ENCODE assay signal across 27 cellular contexts in genomic region chr7:96910484-96910883, GRCh38.
DNase-seq lines count a peak whose midpoint lies in the region; ATAC-seq and TF ChIP-seq lines count a peak whose summit lies in the region.
"Had no signal": no experiment of that assay in that cellular context is flagged by ENCODE, and none has a peak within 500 bp of the region (broad histone marks: within the 10 kb centered on the region; RNA-seq: fewer than 3 reads in every experiment).

No MANE protein-coding gene starts in this region.

- peak; percentile 20 for DNase-seq in HS-5 (ENCODE audit: low read depth)
- peak; percentile 89 for DNase-seq in NOMO-1 treated with DMSO at 0.1 percent for 48 hours (lab: John Stamatoyannopoulos, UW; ENCODE audit: unreplicated experiment)
- peak; percentile 77 for DNase-seq in epithelial cell of esophagus (ENCODE audit: low read depth)
- peak; percentile 2 for DNase-seq in renal cortical epithelial cell (ENCODE audit: low read depth)
- no peak for DNase-seq in left lung
- no peak for DNase-seq in retina
- DNase-seq in NCI-H524 (lab: John Stamatoyannopoulos, UW): no peak
- no peak for DNase-seq in chondrocyte (ENCODE audit: low spot score)
- DNase-seq: activated CD4-positive, alpha-beta T cell treated with anti-CD3 and anti-CD28 coated beads for 4 hours; activated T-cell treated with anti-CD3 and anti-CD28 coated beads for 4 hours; CD8-positive, alpha-beta T cell; cerebellar nuclear complex; foreskin fibroblast; NCI-H1417 treated with DMSO at 0.1 percent for 48 hours; NCI-H345; NCI-H774; sigmoid colon; stimulated activated CD4-positive, alpha-beta T cell treated with anti-CD3 and anti-CD28 coated beads, Interleukin-15, amount 100 ng/mL, for 24 hours; stimulated activated naive CD4-positive, alpha-beta T cell; T-helper 2 cell had no signal

- intact Hi-C loops in left lung (cut with DNase I): no loop called here

- no peaks in the 10 kb centered on the region for H3K36me3 ChIP-seq in left lung
- H3K36me3 ChIP-seq: sigmoid colon, thoracic aorta had no signal

- TF ChIP-seq CTCF in epithelial cell of esophagus (IDR thresholded peaks at IDR 0.05; ENCODE audit: insufficient read depth, low read depth, low read length, missing control alignments) (no peak), left lung (IDR thresholded peaks at IDR 0.05) (no peak), chondrocyte (IDR thresholded peaks at IDR 0.05) (no peak)

- H3K27ac Mint-ChIP-seq in chondrocyte (ENCODE audit: unreplicated experiment): no peak overlapping the region
- H3K27ac Mint-ChIP-seq: activated naive CD8-positive, alpha-beta T cell; CD8-positive, alpha-beta T cell; IgD-negative memory B cell; memory B cell had no signal

- H3K36me3 Mint-ChIP-seq in chondrocyte (ENCODE audit: low read depth): no peaks in the 10 kb centered on the region
- H3K36me3 Mint-ChIP-seq: activated naive CD8-positive, alpha-beta T cell; CD8-positive, alpha-beta T cell; IgD-negative memory B cell; memory B cell had no signal

- H3K4me1 Mint-ChIP-seq in chondrocyte (ENCODE audit: low read depth): no peaks in the 10 kb centered on the region
- H3K4me1 Mint-ChIP-seq: IgD-negative memory B cell, memory B cell, neural crest cell had no signal

- H3K27me3 ChIP-seq in left lung: no peaks in the 10 kb centered on the region
- H3K27me3 ChIP-seq: sigmoid colon had no signal

- H3K4me3 Mint-ChIP-seq in chondrocyte (ENCODE audit: unreplicated experiment): no peak overlapping the region
- H3K4me3 Mint-ChIP-seq: activated naive CD8-positive, alpha-beta T cell; CD8-positive, alpha-beta T cell; IgD-negative memory B cell; memory B cell; neural crest cell had no signal

- no peak overlapping the region for H3K27ac ChIP-seq in left lung
- H3K27ac ChIP-seq: RWPE1, sigmoid colon, thoracic aorta had no signal

- H3K4me1 ChIP-seq in left lung: no peaks in the 10 kb centered on the region
- H3K4me1 ChIP-seq: sigmoid colon had no signal

- H3K9me3 ChIP-seq in left lung: no peaks in the 10 kb centered on the region
- H3K9me3 ChIP-seq: sigmoid colon, thoracic aorta had no signal

- peaks cover 9% of the 10 kb centered on the region for H3K27me3 Mint-ChIP-seq in chondrocyte (ENCODE audit: low read depth)

- H3K9me3 Mint-ChIP-seq in chondrocyte (ENCODE audit: low read depth): no peaks in the 10 kb centered on the region
- H3K9me3 Mint-ChIP-seq: CD8-positive, alpha-beta T cell; memory B cell; neural crest cell had no signal

- ATAC-seq in left lung: no peak
- ATAC-seq: CD8-positive, alpha-beta T cell; SK-N-SH treated with all-trans-retinoic acid at 6 μM for 48 hours had no signal

- no peak overlapping the region for H3K4me3 ChIP-seq in epithelial cell of esophagus (ENCODE audit: low read length)
- no peak overlapping the region for H3K4me3 ChIP-seq in left lung
- H3K4me3 ChIP-seq: sigmoid colon, thoracic aorta had no signal

Comparison
In these comparisons a context has a peak if more than half of its experiments do, and no peak if none do; other contexts are left out.
1. DNase-seq: peak in HS-5 (single experiment), NOMO-1 treated with DMSO at 0.1 percent for 48 hours (single experiment), epithelial cell of esophagus (single experiment) and renal cortical epithelial cell (single experiment); none in left lung (0 of 2), retina (single experiment), NCI-H524 (0 of 2) and chondrocyte (single experiment).